ENCODE assay signal across 15 cellular contexts in the genomic region with DNA sequence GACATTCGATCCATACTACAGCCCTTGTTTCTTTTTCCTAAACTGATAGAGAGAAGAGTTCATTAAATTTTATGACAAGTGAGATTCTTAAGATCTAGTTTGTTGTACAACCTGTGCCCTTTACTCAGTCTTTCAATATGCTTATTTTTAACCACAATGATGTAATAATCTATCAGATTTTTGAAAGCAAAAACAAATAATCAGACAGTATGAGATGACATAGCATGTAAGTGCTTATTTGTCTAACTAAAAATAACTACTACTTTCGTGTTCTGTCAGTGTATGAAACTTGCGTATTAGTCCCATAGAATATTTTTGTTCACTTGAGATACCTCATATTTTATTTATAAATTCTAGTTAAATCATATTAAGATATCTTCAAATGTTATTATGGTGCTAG. TPM values are rescaled to one million over a fixed set of nuclear protein-coding genes. Genes with fewer than 3 reads are reported as not detected.
DNase-seq lines count a peak whose midpoint lies in the region; ATAC-seq and TF ChIP-seq lines count a peak whose summit lies in the region.
"Had no signal": no experiment of that assay in that cellular context is flagged by ENCODE, and none has a peak within 500 bp of the region (broad histone marks: within the 10 kb centered on the region; RNA-seq: fewer than 3 reads in every experiment).

No MANE protein-coding gene starts in this region.

- H3F3A ChIP-seq in smooth muscle cell (ENCODE audit: low read depth), result no peaks in the 10 kb centered on the region

- no peak overlapping the region for H3K4me2 ChIP-seq in smooth muscle cell
- H3K4me2 ChIP-seq: A549 had no signal

- in situ Hi-C loops in GM13977 (cut with MboI; ENCODE audit: low pct_unique_long_range_greater_than_20kb, low sequenced_read_pairs, unreplicated experiment), result no loop called here

- DNase-seq in GM13977 (ENCODE audit: low spot score) (peak; percentile 54), iris pigment epithelial cell (ENCODE audit: low read depth) (peak; percentile 12), smooth muscle cell (lab: John Stamatoyannopoulos, UW; ENCODE audit: unreplicated experiment) (no peak)
- no peak for DNase-seq in activated T-cell treated with anti-CD3 and anti-CD28 coated beads, Interleukin-2, amount 50 U/mL, for 4 hours
- DNase-seq: BE2C; CD4-positive, alpha-beta memory T cell; DMS79; GOT3 had no signal

- H4K20me1 ChIP-seq in smooth muscle cell (ENCODE audit: low read depth), result no peaks in the 10 kb centered on the region

- WGBS in smooth muscle cell (ENCODE audit: low lambda C conversion rate), result 90% methylated on average over 3 of the region's 3 CpGs

- H3K27ac ChIP-seq in HEK293 (ENCODE audit: extremely low read depth, low read depth, low read length) (no peak overlapping the region), smooth muscle cell (ENCODE audit: low read depth) (no peak overlapping the region)
- H3K27ac ChIP-seq: A549, C4-2B had no signal

- no peak overlapping the region for H3K9ac ChIP-seq in smooth muscle cell (ENCODE audit: low read depth)

- no peaks in the 10 kb centered on the region for H3K9me3 Mint-ChIP-seq in activated T-cell treated with anti-CD3 and anti-CD28 coated beads, Interleukin-2, amount 50 U/mL, for 4 hours
- H3K9me3 Mint-ChIP-seq: CD4-positive, alpha-beta memory T cell had no signal

- no peak overlapping the region for H2AFZ ChIP-seq in smooth muscle cell (ENCODE audit: low read depth)

- no peaks in the 10 kb centered on the region for H3K4me1 ChIP-seq in HEK293 (ENCODE audit: control insufficient read depth, insufficient read depth, low read length)
- no peaks in the 10 kb centered on the region for H3K4me1 ChIP-seq in smooth muscle cell (ENCODE audit: low read depth)
- H3K4me1 ChIP-seq: A549, HAP-1 had no signal

- POLR2A ChIA-PET in HEK293 (lab: Yijun Ruan, JAX), result no interaction called here

- H3K79me2 ChIP-seq in smooth muscle cell (ENCODE audit: low read depth), result no peaks in the 10 kb centered on the region

- no peaks in the 10 kb centered on the region for H3K4me1 Mint-ChIP-seq in activated T-cell treated with anti-CD3 and anti-CD28 coated beads, Interleukin-2, amount 50 U/mL, for 4 hours (ENCODE audit: low read depth)
- H3K4me1 Mint-ChIP-seq: CD4-positive, alpha-beta memory T cell had no signal

- no peak overlapping the region for H3K4me3 Mint-ChIP-seq in activated T-cell treated with anti-CD3 and anti-CD28 coated beads, Interleukin-2, amount 50 U/mL, for 4 hours
- H3K4me3 Mint-ChIP-seq: CD4-positive, alpha-beta memory T cell had no signal

- no peaks in the 10 kb centered on the region for H3K36me3 ChIP-seq in HEK293 (ENCODE audit: control insufficient read depth in 2 of 2, insufficient read depth in 1 of 2, low read length in 2 of 2)
- no peaks in the 10 kb centered on the region for H3K36me3 ChIP-seq in smooth muscle cell (ENCODE audit: low read depth)
- H3K36me3 ChIP-seq: HAP-1 had no signal

- H3K4me3 ChIP-seq in HEK293 (ENCODE audit: low read depth, low read length) (no peak overlapping the region), smooth muscle cell (no peak overlapping the region)
- H3K4me3 ChIP-seq: A549, HAP-1, K562 had no signal

- H3K27me3 ChIP-seq in smooth muscle cell (ENCODE audit: low read depth), result no peaks in the 10 kb centered on the region
- H3K27me3 ChIP-seq: BE2C had no signal

- no peaks in the 10 kb centered on the region for H3K36me3 Mint-ChIP-seq in activated T-cell treated with anti-CD3 and anti-CD28 coated beads, Interleukin-2, amount 50 U/mL, for 4 hours (ENCODE audit: insufficient read depth)
- H3K36me3 Mint-ChIP-seq: CD4-positive, alpha-beta memory T cell had no signal

- TF ChIP-seq CTCF in GM13977 (IDR thresholded peaks at IDR 0.05; ENCODE audit: extremely low read depth, insufficient read depth, missing control alignments) (no peak), HEK293 (tag by site-specific recombination; IDR thresholded peaks at IDR 0.05) (no peak), smooth muscle cell (IDR thresholded peaks at IDR 0.05; ENCODE audit: borderline replicate concordance, insufficient read depth, poor library complexity, severe bottlenecking) (no peak)

- peaks cover 8% of the 10 kb centered on the region for H3K27me3 Mint-ChIP-seq in activated T-cell treated with anti-CD3 and anti-CD28 coated beads, Interleukin-2, amount 50 U/mL, for 4 hours (ENCODE audit: low read depth)

- CTCF ChIA-PET in HEK293 (lab: Yijun Ruan, JAX), result no interaction called here

- no peaks in the 10 kb centered on the region for H3K9me3 ChIP-seq in HEK293 (ENCODE audit: control insufficient read depth, insufficient read depth, low read depth, low read length)
- H3K9me3 ChIP-seq in smooth muscle cell (replicated peaks; ENCODE audit: low read depth), result no peaks in the 10 kb centered on the region
- H3K9me3 ChIP-seq: A549, BE2C, HAP-1 had no signal

- no peak for ATAC-seq in activated T-cell treated with anti-CD3 and anti-CD28 coated beads, Interleukin-2, amount 50 U/mL, for 4 hours
- no peak for ATAC-seq in HG02981 (IDR thresholded peaks at IDR 0.05; ENCODE audit: unreplicated experiment)
- ATAC-seq: A549, K562 had no signal

TF ChIP-seq in HEK293, 187 proteins besides CTCF, POLR2A, EP300 and RAD21:
- TF ChIP-seq, protein P1, sequence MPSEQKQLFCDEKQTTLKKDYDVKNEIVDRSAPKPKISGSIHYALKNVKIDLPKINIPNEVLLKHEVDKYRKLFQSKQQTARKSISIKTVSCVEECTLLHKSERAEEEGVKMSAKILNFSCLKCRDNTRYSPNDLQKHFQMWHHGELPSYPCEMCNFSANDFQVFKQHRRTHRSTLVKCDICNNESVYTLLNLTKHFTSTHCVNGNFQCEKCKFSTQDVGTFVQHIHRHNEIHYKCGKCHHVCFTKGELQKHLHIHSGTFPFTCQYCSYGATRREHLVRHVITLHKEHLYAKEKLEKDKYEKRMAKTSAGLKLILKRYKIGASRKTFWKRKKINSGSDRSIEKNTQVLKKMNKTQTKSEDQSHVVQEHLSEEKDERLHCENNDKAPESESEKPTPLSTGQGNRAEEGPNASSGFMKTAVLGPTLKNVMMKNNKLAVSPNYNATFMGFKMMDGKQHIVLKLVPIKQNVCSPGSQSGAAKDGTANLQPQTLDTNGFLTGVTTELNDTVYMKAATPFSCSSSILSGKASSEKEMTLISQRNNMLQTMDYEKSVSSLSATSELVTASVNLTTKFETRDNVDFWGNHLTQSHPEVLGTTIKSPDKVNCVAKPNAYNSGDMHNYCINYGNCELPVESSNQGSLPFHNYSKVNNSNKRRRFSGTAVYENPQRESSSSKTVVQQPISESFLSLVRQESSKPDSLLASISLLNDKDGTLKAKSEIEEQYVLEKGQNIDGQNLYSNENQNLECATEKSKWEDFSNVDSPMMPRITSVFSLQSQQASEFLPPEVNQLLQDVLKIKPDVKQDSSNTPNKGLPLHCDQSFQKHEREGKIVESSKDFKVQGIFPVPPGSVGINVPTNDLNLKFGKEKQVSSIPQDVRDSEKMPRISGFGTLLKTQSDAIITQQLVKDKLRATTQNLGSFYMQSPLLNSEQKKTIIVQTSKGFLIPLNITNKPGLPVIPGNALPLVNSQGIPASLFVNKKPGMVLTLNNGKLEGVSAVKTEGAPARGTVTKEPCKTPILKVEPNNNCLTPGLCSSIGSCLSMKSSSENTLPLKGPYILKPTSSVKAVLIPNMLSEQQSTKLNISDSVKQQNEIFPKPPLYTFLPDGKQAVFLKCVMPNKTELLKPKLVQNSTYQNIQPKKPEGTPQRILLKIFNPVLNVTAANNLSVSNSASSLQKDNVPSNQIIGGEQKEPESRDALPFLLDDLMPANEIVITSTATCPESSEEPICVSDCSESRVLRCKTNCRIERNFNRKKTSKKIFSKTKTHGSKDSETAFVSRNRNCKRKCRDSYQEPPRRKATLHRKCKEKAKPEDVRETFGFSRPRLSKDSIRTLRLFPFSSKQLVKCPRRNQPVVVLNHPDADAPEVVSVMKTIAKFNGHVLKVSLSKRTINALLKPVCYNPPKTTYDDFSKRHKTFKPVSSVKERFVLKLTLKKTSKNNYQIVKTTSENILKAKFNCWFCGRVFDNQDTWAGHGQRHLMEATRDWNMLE (tag by site-specific recombination; conservative IDR thresholded peaks at IDR 0.05; ENCODE audit: low read depth), result no peak
- TF ChIP-seq, protein P2, sequence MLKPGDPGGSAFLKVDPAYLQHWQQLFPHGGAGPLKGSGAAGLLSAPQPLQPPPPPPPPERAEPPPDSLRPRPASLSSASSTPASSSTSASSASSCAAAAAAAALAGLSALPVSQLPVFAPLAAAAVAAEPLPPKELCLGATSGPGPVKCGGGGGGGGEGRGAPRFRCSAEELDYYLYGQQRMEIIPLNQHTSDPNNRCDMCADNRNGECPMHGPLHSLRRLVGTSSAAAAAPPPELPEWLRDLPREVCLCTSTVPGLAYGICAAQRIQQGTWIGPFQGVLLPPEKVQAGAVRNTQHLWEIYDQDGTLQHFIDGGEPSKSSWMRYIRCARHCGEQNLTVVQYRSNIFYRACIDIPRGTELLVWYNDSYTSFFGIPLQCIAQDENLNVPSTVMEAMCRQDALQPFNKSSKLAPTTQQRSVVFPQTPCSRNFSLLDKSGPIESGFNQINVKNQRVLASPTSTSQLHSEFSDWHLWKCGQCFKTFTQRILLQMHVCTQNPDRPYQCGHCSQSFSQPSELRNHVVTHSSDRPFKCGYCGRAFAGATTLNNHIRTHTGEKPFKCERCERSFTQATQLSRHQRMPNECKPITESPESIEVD (tag by site-specific recombination; IDR thresholded peaks at IDR 0.05), result 0 out of 2 replicates have a peak, but pooled peaks have one; percentile 21
- TF ChIP-seq ZNF555 (tag by site-specific recombination; conservative IDR thresholded peaks at IDR 0.05) (no peak), ZNF529 (tag by site-specific recombination; IDR thresholded peaks at IDR 0.05; ENCODE audit: insufficient replicate concordance) (no peak)

RNA-seq across cellular contexts. Expression of gene RAB39A, which starts 33.2 kb away (rescaled TPM):
- not detected in 2 replicates for total RNA-seq in smooth muscle cell
- not detected in 2 replicates for polyA plus RNA-seq in smooth muscle cell
- total RNA-seq in activated T-cell treated with anti-CD3 and anti-CD28 coated beads, Interleukin-2, amount 50 U/mL, for 4 hours, result under 1 TPM in 1 of 3 donors, not detected in 2; 0.26 TPM
- total RNA-seq: K562 had no signal
- polyA plus RNA-seq: AG04450; CD4-positive, alpha-beta memory T cell; K562 had no signal

RNA-seq across cellular contexts. Expression of gene CUL5, which starts 47.2 kb away (rescaled TPM):
- total RNA-seq in smooth muscle cell, result 45.0 and 64.4 TPM in 2 replicates
- polyA plus RNA-seq in smooth muscle cell, result 20.8 and 27.1 TPM in 2 replicates
- 10 to 100 TPM; 44.3 to 49.6 (median 48.9) TPM for total RNA-seq in activated T-cell treated with anti-CD3 and anti-CD28 coated beads, Interleukin-2, amount 50 U/mL, for 4 hours

Comparison
In these comparisons a context has a peak if more than half of its experiments do, and no peak if none do; other contexts are left out.
1. DNase-seq: peak in GM13977 (single experiment) and iris pigment epithelial cell (single experiment); none in smooth muscle cell (single experiment) and activated T-cell treated with anti-CD3 and anti-CD28 coated beads, Interleukin-2, amount 50 U/mL, for 4 hours (single experiment).